In genomic region chr11:3008746-3009336, GRCh38 we compare ENCODE assay signal across 24 cellular contexts. TPM values are rescaled to one million over a fixed set of nuclear protein-coding genes. Genes with fewer than 3 reads are reported as not detected.
DNase-seq lines count a peak whose midpoint lies in the region; ATAC-seq and TF ChIP-seq lines count a peak whose summit lies in the region.
"Had no signal": no experiment of that assay in that cellular context is flagged by ENCODE, and none has a peak within 500 bp of the region (broad histone marks: within the 10 kb centered on the region; RNA-seq: fewer than 3 reads in every experiment).

No MANE protein-coding gene starts in this region.

- H3K9me3 Mint-ChIP-seq in T-helper 2 cell treated with Interferon-gamma antibody and Interleukin-4, amounts not matched to agents 5 μg/mL and 100 μg/mL, for 36 hours, result no peaks in the 10 kb centered on the region
- no peaks in the 10 kb centered on the region for H3K9me3 Mint-ChIP-seq in CD4-positive, CD25-positive, alpha-beta regulatory T cell
- no peaks in the 10 kb centered on the region for H3K9me3 Mint-ChIP-seq in activated T-helper 1 cell treated with anti-CD3 and anti-CD28 coated beads, Interleukin-12 subunit alpha, Interleukin-12 subunit beta, Interleukin-2, Interleukin-4 antibody, amounts not matched to agents 30 ng/mL and 10 ng/mL and 1 ng/mL, durations not matched to agents 14 hours and 24 hours and 36 hours
- H3K9me3 Mint-ChIP-seq in memory B cell, result no peaks in the 10 kb centered on the region
- H3K9me3 Mint-ChIP-seq: H9 had no signal

- no peak for TF ChIP-seq POLR2A in erythroblast (IDR thresholded peaks at IDR 0.05; ENCODE audit: low read length)

- H3K4me1 Mint-ChIP-seq in T-helper 2 cell treated with Interferon-gamma antibody and Interleukin-4, amounts not matched to agents 5 μg/mL and 100 μg/mL, for 36 hours (ENCODE audit: low read depth), result peaks cover 20% of the 10 kb centered on the region
- peaks cover 0 to 17% (median 9%) of the 10 kb centered on the region in 4 donors for H3K4me1 Mint-ChIP-seq in CD4-positive, CD25-positive, alpha-beta regulatory T cell
- peaks cover 30% of the 10 kb centered on the region for H3K4me1 Mint-ChIP-seq in activated T-helper 1 cell treated with anti-CD3 and anti-CD28 coated beads, Interleukin-12 subunit alpha, Interleukin-12 subunit beta, Interleukin-2, Interleukin-4 antibody, amounts not matched to agents 30 ng/mL and 10 ng/mL and 1 ng/mL, durations not matched to agents 14 hours and 24 hours and 36 hours (ENCODE audit: low read depth)
- H3K4me1 Mint-ChIP-seq in memory B cell, result no peaks in the 10 kb centered on the region
- H3K4me1 Mint-ChIP-seq: H9 had no signal

- H3K27me3 ChIP-seq in CD4-positive, CD25-positive, alpha-beta regulatory T cell (ENCODE audit: control insufficient read depth, insufficient read depth, low read length), result no peaks in the 10 kb centered on the region
- no peaks in the 10 kb centered on the region for H3K27me3 ChIP-seq in hepatocyte
- H3K27me3 ChIP-seq: ascending aorta had no signal

- H3K27ac ChIP-seq in CD4-positive, CD25-positive, alpha-beta regulatory T cell (ENCODE audit: insufficient read depth, low read length, poor library complexity, severe bottlenecking), result no peak overlapping the region
- no peak overlapping the region for H3K27ac ChIP-seq in hepatocyte
- H3K27ac ChIP-seq: ascending aorta, psoas muscle had no signal

- H4K20me1 ChIP-seq in hepatocyte (ENCODE audit: insufficient read depth, poor library complexity, severe bottlenecking), result no peaks in the 10 kb centered on the region

- no peak overlapping the region for H3K4me3 ChIP-seq in CD4-positive, CD25-positive, alpha-beta regulatory T cell (ENCODE audit: low read depth, low read length)
- H3K4me3 ChIP-seq in hepatocyte, result no peak overlapping the region
- H3K4me3 ChIP-seq: ascending aorta, psoas muscle had no signal

- H3K36me3 Mint-ChIP-seq in T-helper 2 cell treated with Interferon-gamma antibody and Interleukin-4, amounts not matched to agents 5 μg/mL and 100 μg/mL, for 36 hours (ENCODE audit: low read depth), result peaks cover 46% of the 10 kb centered on the region
- H3K36me3 Mint-ChIP-seq in CD4-positive, CD25-positive, alpha-beta regulatory T cell, result peaks cover 35% of the 10 kb centered on the region
- H3K36me3 Mint-ChIP-seq in activated T-helper 1 cell treated with anti-CD3 and anti-CD28 coated beads, Interleukin-12 subunit alpha, Interleukin-12 subunit beta, Interleukin-2, Interleukin-4 antibody, amounts not matched to agents 30 ng/mL and 10 ng/mL and 1 ng/mL, durations not matched to agents 14 hours and 24 hours and 36 hours (ENCODE audit: low read depth), result peaks cover 37% of the 10 kb centered on the region
- H3K36me3 Mint-ChIP-seq in memory B cell, result peaks cover 29% of the 10 kb centered on the region

- DNase-seq in T-helper 2 cell treated with Interferon-gamma antibody and Interleukin-4, amounts not matched to agents 5 μg/mL and 100 μg/mL, for 36 hours (ENCODE audit: low spot score), result no peak
- DNase-seq in T-helper 2 cell (no peak), memory B cell (ENCODE audit: low spot score in 2 of 2) (no peak), Ammon's horn (ENCODE audit: low spot score) (no peak), erythroblast (lab: John Stamatoyannopoulos, UW) (no peak), hepatocyte (ENCODE audit: low spot score) (no peak)
- DNase-seq in CD4-positive, CD25-positive, alpha-beta regulatory T cell, result no peak
- DNase-seq in activated T-helper 1 cell treated with anti-CD3 and anti-CD28 coated beads, Interleukin-12 subunit alpha, Interleukin-12 subunit beta, Interleukin-2, Interleukin-4 antibody, amounts not matched to agents 30 ng/mL and 10 ng/mL and 1 ng/mL, durations not matched to agents 14 hours and 24 hours and 36 hours (ENCODE audit: low spot score), result no peak
- DNase-seq: 8988T; activated gamma-delta T cell; AML-193; Calu3; cerebellar nuclear complex; H9; KG1; midbrain; NCI-H1930; NCI-H226; NCI-H82; PC-3; psoas muscle; small intestine; stimulated activated CD4-positive, alpha-beta T cell treated with anti-CD3 and anti-CD28 coated beads, Interleukin-4, amount 100 ng/mL, for 1 hour had no signal

- H3K36me3 ChIP-seq in CD4-positive, CD25-positive, alpha-beta regulatory T cell (ENCODE audit: control insufficient read depth, insufficient read depth, low read length), result peaks cover 40% of the 10 kb centered on the region
- H3K36me3 ChIP-seq in hepatocyte (replicated peaks; ENCODE audit: insufficient read depth, low read depth), result no peaks in the 10 kb centered on the region

- peaks cover 9% of the 10 kb centered on the region for H3K4me1 ChIP-seq in CD4-positive, CD25-positive, alpha-beta regulatory T cell (ENCODE audit: control insufficient read depth, insufficient read depth, low read length, poor library complexity, severe bottlenecking)
- no peaks in the 10 kb centered on the region for H3K4me1 ChIP-seq in hepatocyte (ENCODE audit: insufficient read depth)
- H3K4me1 ChIP-seq: ascending aorta, psoas muscle had no signal

- H3K9me3 ChIP-seq in CD4-positive, CD25-positive, alpha-beta regulatory T cell (ENCODE audit: control insufficient read depth in 2 of 2, low read length in 2 of 2), result no peaks in the 10 kb centered on the region
- no peaks in the 10 kb centered on the region for H3K9me3 ChIP-seq in hepatocyte (ENCODE audit: low read depth)
- H3K9me3 ChIP-seq: ascending aorta, psoas muscle had no signal

- intact Hi-C loops in activated T-helper 1 cell treated with anti-CD3 and anti-CD28 coated beads, Interleukin-12 subunit alpha, Interleukin-12 subunit beta, Interleukin-2, Interleukin-4 antibody, amounts not matched to agents 30 ng/mL and 10 ng/mL and 1 ng/mL, durations not matched to agents 14 hours and 24 hours and 36 hours (cut with micrococcal nuclease), result no loop called here

- H3K79me2 ChIP-seq in hepatocyte, result no peaks in the 10 kb centered on the region

- no peak for TF ChIP-seq CTCF in hepatocyte (IDR thresholded peaks at IDR 0.05; ENCODE audit: poor library complexity)

- H3K4me2 ChIP-seq in hepatocyte, result no peak overlapping the region

- no peak overlapping the region for H3K4me3 Mint-ChIP-seq in T-helper 2 cell treated with Interferon-gamma antibody and Interleukin-4, amounts not matched to agents 5 μg/mL and 100 μg/mL, for 36 hours
- peak overlapping the region in 1 of 4 donors; percentile 56 for H3K4me3 Mint-ChIP-seq in CD4-positive, CD25-positive, alpha-beta regulatory T cell
- H3K4me3 Mint-ChIP-seq in activated T-helper 1 cell treated with anti-CD3 and anti-CD28 coated beads, Interleukin-12 subunit alpha, Interleukin-12 subunit beta, Interleukin-2, Interleukin-4 antibody, amounts not matched to agents 30 ng/mL and 10 ng/mL and 1 ng/mL, durations not matched to agents 14 hours and 24 hours and 36 hours, result no peak overlapping the region
- H3K4me3 Mint-ChIP-seq in memory B cell, result no peak overlapping the region
- H3K4me3 Mint-ChIP-seq: H9 had no signal

- no peaks in the 10 kb centered on the region for H3K9me2 ChIP-seq in hepatocyte (replicated peaks; ENCODE audit: insufficient read depth)

- no peak for ATAC-seq in CD4-positive, CD25-positive, alpha-beta regulatory T cell (ENCODE audit: low read depth in 2 of 2)
- ATAC-seq in memory B cell (ENCODE audit: low read depth), result no peak
- ATAC-seq: PC-3, psoas muscle had no signal

- H3K27me3 Mint-ChIP-seq in T-helper 2 cell treated with Interferon-gamma antibody and Interleukin-4, amounts not matched to agents 5 μg/mL and 100 μg/mL, for 36 hours (ENCODE audit: low read depth), result no peaks in the 10 kb centered on the region
- no peaks in the 10 kb centered on the region for H3K27me3 Mint-ChIP-seq in CD4-positive, CD25-positive, alpha-beta regulatory T cell
- no peaks in the 10 kb centered on the region for H3K27me3 Mint-ChIP-seq in activated T-helper 1 cell treated with anti-CD3 and anti-CD28 coated beads, Interleukin-12 subunit alpha, Interleukin-12 subunit beta, Interleukin-2, Interleukin-4 antibody, amounts not matched to agents 30 ng/mL and 10 ng/mL and 1 ng/mL, durations not matched to agents 14 hours and 24 hours and 36 hours (ENCODE audit: insufficient read depth)
- no peaks in the 10 kb centered on the region for H3K27me3 Mint-ChIP-seq in memory B cell

- peak overlapping the region; percentile 85 for H3K27ac Mint-ChIP-seq in T-helper 2 cell treated with Interferon-gamma antibody and Interleukin-4, amounts not matched to agents 5 μg/mL and 100 μg/mL, for 36 hours
- H3K27ac Mint-ChIP-seq in CD4-positive, CD25-positive, alpha-beta regulatory T cell, result peak overlapping the region in 2 of 3 donors; percentile 49 to 62
- peak overlapping the region; percentile 76 for H3K27ac Mint-ChIP-seq in activated T-helper 1 cell treated with anti-CD3 and anti-CD28 coated beads, Interleukin-12 subunit alpha, Interleukin-12 subunit beta, Interleukin-2, Interleukin-4 antibody, amounts not matched to agents 30 ng/mL and 10 ng/mL and 1 ng/mL, durations not matched to agents 14 hours and 24 hours and 36 hours
- H3K27ac Mint-ChIP-seq in memory B cell, result peak overlapping the region; percentile 7

- WGBS in hepatocyte (ENCODE audit: low lambda C conversion rate, missing lambda C conversion rate), result 96% methylated on average over 9 of the region's 9 CpGs

- H2AFZ ChIP-seq in hepatocyte, result no peak overlapping the region

RNA-seq across cellular contexts. Expression of gene NAP1L4, which starts 16.7 kb away (rescaled TPM):
- total RNA-seq in CD4-positive, CD25-positive, alpha-beta regulatory T cell, result 351 TPM
- 100 to 1,000 TPM; 210 to 266 (median 227) TPM for polyA plus RNA-seq in CD4-positive, CD25-positive, alpha-beta regulatory T cell
- 284 and 285 TPM in 2 replicates for total RNA-seq in activated T-helper 1 cell treated with anti-CD3 and anti-CD28 coated beads, Interleukin-12 subunit alpha, Interleukin-12 subunit beta, Interleukin-2, Interleukin-4 antibody, amounts not matched to agents 30 ng/mL and 10 ng/mL and 1 ng/mL, durations not matched to agents 14 hours and 24 hours and 36 hours
- 75.7 and 79.0 TPM in 2 replicates for total RNA-seq in hepatocyte
- 101 and 118 TPM in 2 replicates for polyA plus RNA-seq in hepatocyte

RNA-seq across cellular contexts. Expression of gene CARS1, which starts 48.4 kb away (rescaled TPM):
- 58.0 TPM for total RNA-seq in CD4-positive, CD25-positive, alpha-beta regulatory T cell
- polyA plus RNA-seq in CD4-positive, CD25-positive, alpha-beta regulatory T cell, result 10 to 100 TPM; 39.6 to 49.3 (median 42.5) TPM
- total RNA-seq in activated T-helper 1 cell treated with anti-CD3 and anti-CD28 coated beads, Interleukin-12 subunit alpha, Interleukin-12 subunit beta, Interleukin-2, Interleukin-4 antibody, amounts not matched to agents 30 ng/mL and 10 ng/mL and 1 ng/mL, durations not matched to agents 14 hours and 24 hours and 36 hours, result 60.5 and 63.6 TPM in 2 replicates
- total RNA-seq in hepatocyte, result 35.5 and 44.1 TPM in 2 replicates
- polyA plus RNA-seq in hepatocyte, result 41.8 and 42.0 TPM in 2 replicates

Comparison
In these comparisons a context has a peak if more than half of its experiments do, and no peak if none do; other contexts are left out.
1. H3K27ac Mint-ChIP-seq: peak in every context shown above with its lines; median percentile 85 in T-helper 2 cell treated with Interferon-gamma antibody and Interleukin-4, amounts not matched to agents 5 μg/mL and 100 μg/mL, for 36 hours; 76 in activated T-helper 1 cell treated with anti-CD3 and anti-CD28 coated beads, Interleukin-12 subunit alpha, Interleukin-12 subunit beta, Interleukin-2, Interleukin-4 antibody, amounts not matched to agents 30 ng/mL and 10 ng/mL and 1 ng/mL, durations not matched to agents 14 hours and 24 hours and 36 hours; 56 in CD4-positive, CD25-positive, alpha-beta regulatory T cell; 7 in memory B cell.